Comparison of ENCODE assay signal across 11 cellular contexts in the genomic region with DNA sequence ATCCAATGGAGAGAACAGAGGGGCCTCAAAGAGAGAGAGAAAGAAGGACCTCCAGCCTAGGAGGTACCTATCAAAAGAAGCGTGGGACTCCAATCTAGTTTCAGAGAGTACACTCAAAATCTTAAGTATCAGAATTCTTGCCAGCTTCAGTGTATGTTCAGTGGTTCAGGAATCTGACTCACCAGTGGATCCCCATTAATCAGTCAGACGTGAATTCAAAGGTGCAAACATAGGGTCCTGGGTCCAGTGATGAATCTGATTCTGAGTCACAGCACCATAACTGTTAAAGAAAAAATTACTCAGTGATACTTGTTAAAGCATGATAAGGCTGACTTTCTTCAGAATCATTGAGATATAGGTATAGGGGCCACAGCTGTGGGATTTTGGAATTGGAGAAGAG. TPM values are rescaled to one million over a fixed set of nuclear protein-coding genes. Genes with fewer than 3 reads are reported as not detected.
DNase-seq lines count a peak whose midpoint lies in the region; ATAC-seq and TF ChIP-seq lines count a peak whose summit lies in the region.
"Had no signal": no experiment of that assay in that cellular context is flagged by ENCODE, and none has a peak within 500 bp of the region (broad histone marks: within the 10 kb centered on the region; RNA-seq: fewer than 3 reads in every experiment).

No MANE protein-coding gene starts in this region.

- CTCF ChIA-PET in MCF 10A (lab: Yijun Ruan, JAX) (no interaction called here), RWPE1 (lab: Yijun Ruan, JAX) (no interaction called here)

- no peak overlapping the region for H3K4me3 ChIP-seq in breast epithelium
- no peak overlapping the region for H3K4me3 ChIP-seq in fibroblast of lung (replicated peaks in 1 of 4; ENCODE audit: control extremely low read depth in 1 of 4, insufficient read depth in 1 of 4, low read depth in 3 of 4, low read length in 4 of 4)
- H3K4me3 ChIP-seq: coronary artery, ovary had no signal

- H3K27me3 Mint-ChIP-seq in MCF 10A (ENCODE audit: insufficient read depth, unreplicated experiment) (no peaks in the 10 kb centered on the region), osteocyte (ENCODE audit: unreplicated experiment) (no peaks in the 10 kb centered on the region)

- no peak for ATAC-seq in HG03457 (IDR thresholded peaks at IDR 0.05; ENCODE audit: unreplicated experiment)

- no peak overlapping the region for H3K9ac ChIP-seq in fibroblast of lung (ENCODE audit: insufficient read depth, low read length)

- H3K27ac ChIP-seq in breast epithelium, result no peak overlapping the region
- H3K27ac ChIP-seq in RWPE1, result no peak overlapping the region
- no peak overlapping the region for H3K27ac ChIP-seq in fibroblast of lung (ENCODE audit: insufficient read depth, low read length)
- H3K27ac ChIP-seq: coronary artery, ovary had no signal

- H3K4me1 Mint-ChIP-seq in MCF 10A (ENCODE audit: insufficient read depth, unreplicated experiment) (peaks cover 27% of the 10 kb centered on the region), osteocyte (ENCODE audit: unreplicated experiment) (peaks cover 9% of the 10 kb centered on the region)

- no peaks in the 10 kb centered on the region for H4K20me1 ChIP-seq in fibroblast of lung (ENCODE audit: control insufficient read depth, extremely low read depth, insufficient read depth, low read length)

- intact Hi-C loops in MCF 10A (cut with micrococcal nuclease), result no loop called here
- intact Hi-C loops in breast epithelium (cut with DNase I; ENCODE audit: low total_unique reads), result no loop called here

- H3K4me2 ChIP-seq in fibroblast of lung (ENCODE audit: extremely low read depth, insufficient read depth, low read length), result no peak overlapping the region

- POLR2A ChIA-PET in MCF 10A (lab: Yijun Ruan, JAX) (interaction anchor here (0.6 to 1.8 kb wide), 4 partner anchors 9 to 115 kb away, joined by 3 to 6 read pairs (median 4); no protein-coding TSS in a partner anchor), RWPE1 (lab: Yijun Ruan, JAX; ENCODE audit: low non-redundant PET) (no interaction called here)

- H3K27me3 ChIP-seq in breast epithelium (no peaks in the 10 kb centered on the region), fibroblast of lung (ENCODE audit: control insufficient read depth, insufficient read depth, low read length) (no peaks in the 10 kb centered on the region)
- H3K27me3 ChIP-seq: ovary had no signal

- H3K27ac Mint-ChIP-seq in MCF 10A (ENCODE audit: low read depth, unreplicated experiment), result peak overlapping the region; percentile 77
- no peak overlapping the region for H3K27ac Mint-ChIP-seq in osteocyte (ENCODE audit: unreplicated experiment)

- no peak for TF ChIP-seq POLR2A in breast epithelium (IDR thresholded peaks at IDR 0.05)

- DNase-seq in MCF 10A (ENCODE audit: unreplicated experiment) (peak; percentile 56), breast epithelium (ENCODE audit: low spot score in 2 of 2) (no peak), RWPE1 (ENCODE audit: low spot score) (peak; percentile 65), fibroblast of lung (ENCODE audit: low read depth in 2 of 2) (peak; percentile 51 to 94), stromal cell of bone marrow (ENCODE audit: low read depth) (peak; percentile 25), osteocyte (ENCODE audit: extremely low spot score, unreplicated experiment) (no peak), foreskin melanocyte (no peak)
- DNase-seq: MM.1S, ovary had no signal

- TF ChIP-seq CTCF in MCF 10A (IDR thresholded peaks at IDR 0.05; ENCODE audit: unreplicated experiment) (no peak), breast epithelium (IDR thresholded peaks at IDR 0.05) (no peak), RWPE1 (conservative IDR thresholded peaks at IDR 0.05; ENCODE audit: low read depth) (no peak), fibroblast of lung (conservative IDR thresholded peaks at IDR 0.05 in 1 of 2, IDR thresholded peaks at IDR 0.05 in 1 of 2; ENCODE audit: low read depth in 1 of 2, low read length in 2 of 2) (no peak), osteocyte (IDR thresholded peaks at IDR 0.05) (no peak)

- H3K9me3 ChIP-seq in breast epithelium, result no peaks in the 10 kb centered on the region
- no peaks in the 10 kb centered on the region for H3K9me3 ChIP-seq in fibroblast of lung (ENCODE audit: control insufficient read depth, insufficient read depth, low read depth, low read length)
- H3K9me3 ChIP-seq: ovary had no signal

- no peaks in the 10 kb centered on the region for H3K9me3 Mint-ChIP-seq in MCF 10A (ENCODE audit: unreplicated experiment)
- H3K9me3 Mint-ChIP-seq in osteocyte (ENCODE audit: unreplicated experiment), result no peaks in the 10 kb centered on the region

- no TSS peak for BruUV-seq in MCF 10A (replicated peaks; lab: Mats Ljungman, UMichigan)

- no peaks in the 10 kb centered on the region for H3K36me3 ChIP-seq in breast epithelium
- no peaks in the 10 kb centered on the region for H3K36me3 ChIP-seq in fibroblast of lung (ENCODE audit: control insufficient read depth, insufficient read depth, low read length)
- H3K36me3 ChIP-seq: ovary had no signal

- H3K36me3 Mint-ChIP-seq in MCF 10A (ENCODE audit: insufficient read depth, unreplicated experiment) (peaks cover 31% of the 10 kb centered on the region), osteocyte (ENCODE audit: unreplicated experiment) (peaks cover 27% of the 10 kb centered on the region)

- H3K79me2 ChIP-seq in fibroblast of lung (ENCODE audit: control insufficient read depth, insufficient read depth, low read length), result no peaks in the 10 kb centered on the region

- H3K4me1 ChIP-seq in breast epithelium (no peaks in the 10 kb centered on the region), fibroblast of lung (ENCODE audit: control insufficient read depth, extremely low read depth, insufficient read depth, low read length) (peaks cover 4% of the 10 kb centered on the region)

- no peak overlapping the region for H2AFZ ChIP-seq in fibroblast of lung (ENCODE audit: low read length)

- no peak overlapping the region for H3K4me3 Mint-ChIP-seq in MCF 10A (ENCODE audit: unreplicated experiment)
- no peak overlapping the region for H3K4me3 Mint-ChIP-seq in osteocyte (ENCODE audit: unreplicated experiment)

RNA-seq across cellular contexts. Expression of gene ETNK1, which starts 33.2 kb away (rescaled TPM):
- 38.2 and 38.3 TPM in 2 replicates for total RNA-seq in MCF 10A (2022)
- total RNA-seq in breast epithelium, result 10 to 100 TPM; 26.2 to 67.0 (median 44.6) TPM
- total RNA-seq in fibroblast of lung, result 24.9 and 56.1 TPM in 2 replicates
- 14.9 and 19.0 TPM in 2 replicates for polyA plus RNA-seq in fibroblast of lung
- polyA plus RNA-seq in fibroblast of lung (2012), result 13.4 and 17.2 TPM in 2 replicates
- 1.6 and 9.2 TPM in 2 replicates for polyA minus RNA-seq in fibroblast of lung (ENCODE audit: low replicate concordance)
- total RNA-seq in osteocyte, result 52.2 and 63.0 TPM in 2 replicates

Comparison
In these comparisons a context has a peak if more than half of its experiments do, and no peak if none do; other contexts are left out.
1. DNase-seq: peak in MCF 10A (single experiment), RWPE1 (single experiment), fibroblast of lung (2 of 2) and stromal cell of bone marrow (single experiment); none in breast epithelium (0 of 2), osteocyte (single experiment) and foreskin melanocyte (single experiment).